In the genomic region with DNA sequence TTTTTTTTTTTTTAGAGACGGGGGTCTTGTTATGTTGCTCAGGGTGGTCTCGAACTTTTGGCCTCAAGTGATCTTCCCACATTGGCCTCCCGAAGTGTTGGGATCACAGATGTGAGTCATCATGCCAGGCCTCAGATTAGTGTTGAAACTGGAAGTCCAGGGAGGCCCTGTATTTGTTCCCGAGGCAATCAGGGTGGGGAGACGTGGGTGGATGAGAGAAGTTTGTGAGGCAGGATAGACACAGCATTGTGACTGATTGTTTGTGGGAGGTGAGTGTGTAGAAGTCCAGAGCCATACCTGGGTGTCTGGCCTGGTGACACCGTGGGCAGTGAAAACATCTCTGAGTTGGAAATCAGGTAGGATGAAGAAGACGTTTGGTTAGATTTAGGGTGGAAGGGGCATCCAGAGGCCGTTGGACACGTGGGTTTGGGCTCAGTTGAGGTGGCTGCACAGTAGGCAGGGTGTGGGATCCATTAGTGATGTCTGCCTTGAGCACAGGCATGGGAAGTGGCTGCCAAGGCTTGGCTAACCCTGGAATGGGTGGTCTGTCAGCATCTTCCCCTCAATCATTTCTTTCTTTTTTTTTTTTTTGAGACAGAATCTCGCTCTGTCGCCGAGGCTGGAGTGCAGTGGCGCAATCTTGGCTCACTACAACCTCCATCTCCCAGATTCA, we compare ENCODE assay signal across 13 cellular contexts. TPM values are rescaled to one million over a fixed set of nuclear protein-coding genes. Genes with fewer than 3 reads are reported as not detected.
DNase-seq lines count a peak whose midpoint lies in the region; ATAC-seq and TF ChIP-seq lines count a peak whose summit lies in the region.
"Had no signal": no experiment of that assay in that cellular context is flagged by ENCODE, and none has a peak within 500 bp of the region (broad histone marks: within the 10 kb centered on the region; RNA-seq: fewer than 3 reads in every experiment).

No MANE protein-coding gene starts in this region.

- H3K27ac Mint-ChIP-seq in activated T-helper 2 cell treated with anti-CD3 and anti-CD28 coated beads, Interferon-gamma antibody, Interleukin-2, Interleukin-4, amounts not matched to agents 10 μg/mL and 5 μg/mL and 100 μg/mL, durations not matched to agents 14 hours and 24 hours and 36 hours, result no peak overlapping the region
- H3K27ac Mint-ChIP-seq: stimulated activated naive CD8-positive, alpha-beta T cell treated with anti-CD3 and anti-CD28 coated beads, Interleukin-15, Interleukin-2, amounts not matched to agents 100 ng/mL and 50 ng/mL, for 24 hours had no signal

- no peak for TF ChIP-seq RAD21 in HCT116 (IDR thresholded peaks at IDR 0.05; ENCODE audit: low read depth)

- CTCF ChIA-PET in HCT116 (lab: Charles Lee), result interaction anchor here (0.6 to 3.9 kb wide), 26 partner anchors 11 to 186 kb away, joined by 3 to 33 read pairs (median 6); a partner anchor contains a TSS

- ATAC-seq in HCT116, result no peak

- peaks cover 2% of the 10 kb centered on the region for H3K27me3 Mint-ChIP-seq in activated T-helper 2 cell treated with anti-CD3 and anti-CD28 coated beads, Interferon-gamma antibody, Interleukin-2, Interleukin-4, amounts not matched to agents 10 μg/mL and 5 μg/mL and 100 μg/mL, durations not matched to agents 14 hours and 24 hours and 36 hours (ENCODE audit: low read depth)

- H3K9me3 Mint-ChIP-seq in activated T-helper 2 cell treated with anti-CD3 and anti-CD28 coated beads, Interferon-gamma antibody, Interleukin-2, Interleukin-4, amounts not matched to agents 10 μg/mL and 5 μg/mL and 100 μg/mL, durations not matched to agents 14 hours and 24 hours and 36 hours, result no peaks in the 10 kb centered on the region
- H3K9me3 Mint-ChIP-seq: stimulated activated naive CD8-positive, alpha-beta T cell treated with anti-CD3 and anti-CD28 coated beads, Interleukin-15, Interleukin-2, amounts not matched to agents 100 ng/mL and 50 ng/mL, for 24 hours had no signal

- no peak for TF ChIP-seq POLR2A in HCT116 (IDR thresholded peaks at IDR 0.05; ENCODE audit: borderline replicate concordance, extremely low read depth, insufficient read depth, insufficient read length)
- no peak for TF ChIP-seq POLR2A in sigmoid colon (IDR thresholded peaks at IDR 0.05)

- no peaks in the 10 kb centered on the region for H3K36me3 Mint-ChIP-seq in activated T-helper 2 cell treated with anti-CD3 and anti-CD28 coated beads, Interferon-gamma antibody, Interleukin-2, Interleukin-4, amounts not matched to agents 10 μg/mL and 5 μg/mL and 100 μg/mL, durations not matched to agents 14 hours and 24 hours and 36 hours (ENCODE audit: low read depth)

- RAD21 ChIA-PET in HCT116 (lab: Charles Lee; ENCODE audit: low non-redundant PET in 1 of 2, low total read pairs in 2 of 2, uncharacterized antibody in 2 of 2, unreplicated experiment in 2 of 2), result interaction anchor here in 1 of 2 experiments (1.7 kb wide), 1 partner anchor 45 kb away, joined by 6 read pairs; no protein-coding TSS in a partner anchor

- 60 to 78% methylated on average over 13 of the region's 13 CpGs for WGBS in sigmoid colon, 2 donors

- TSS peak; percentile 38 for BruUV-seq in HCT116 (replicated peaks; lab: Mats Ljungman, UMichigan)

- peak; percentile 25 for DNase-seq in AG10803 (ENCODE audit: low read depth)
- no peak for DNase-seq in HCT116 (ENCODE audit: low read depth, low spot score)
- no peak for DNase-seq in activated T-helper 2 cell treated with anti-CD3 and anti-CD28 coated beads, Interferon-gamma antibody, Interleukin-2, Interleukin-4, amounts not matched to agents 10 μg/mL and 5 μg/mL and 100 μg/mL, durations not matched to agents 14 hours and 24 hours and 36 hours (ENCODE audit: low spot score)
- DNase-seq in foreskin fibroblast, result peak; percentile 51 to 66
- DNase-seq in activated CD8-positive, alpha-beta memory T cell treated with anti-CD3 and anti-CD28 coated beads, Interleukin-2, amount 50 U/mL, for 4 hours, result no peak
- no peak for DNase-seq in midbrain (lab: John Stamatoyannopoulos, UW)
- DNase-seq in sigmoid colon, result no peak
- DNase-seq in NCI-H187 treated with DMSO at 0.1 percent for 48 hours (lab: John Stamatoyannopoulos, UW), result no peak

- H3K4me1 Mint-ChIP-seq in activated T-helper 2 cell treated with anti-CD3 and anti-CD28 coated beads, Interferon-gamma antibody, Interleukin-2, Interleukin-4, amounts not matched to agents 10 μg/mL and 5 μg/mL and 100 μg/mL, durations not matched to agents 14 hours and 24 hours and 36 hours (ENCODE audit: low read depth), result peaks cover 13% of the 10 kb centered on the region

- H3K36me3 ChIP-seq in HCT116 (ENCODE audit: control insufficient read depth in 1 of 2, insufficient read depth in 2 of 2, low read length in 2 of 2), result no peaks in the 10 kb centered on the region
- peaks cover 0 to 7% (median 0%) of the 10 kb centered on the region in 4 donors for H3K36me3 ChIP-seq in sigmoid colon

- H3K4me3 ChIP-seq in AG10803 (ENCODE audit: low read length) (no peak overlapping the region), HCT116 (replicated peaks in 1 of 2; ENCODE audit: low read depth in 1 of 2, low read length in 2 of 2) (no peak overlapping the region), foreskin fibroblast (ENCODE audit: low read depth in 1 of 2, low read length in 2 of 2) (no peak overlapping the region), sigmoid colon (no peak overlapping the region)
- H3K4me3 ChIP-seq: body of pancreas had no signal

- peak overlapping the region; percentile 47 for H3K4me3 Mint-ChIP-seq in activated T-helper 2 cell treated with anti-CD3 and anti-CD28 coated beads, Interferon-gamma antibody, Interleukin-2, Interleukin-4, amounts not matched to agents 10 μg/mL and 5 μg/mL and 100 μg/mL, durations not matched to agents 14 hours and 24 hours and 36 hours (ENCODE audit: low read depth)

- H3K4me2 ChIP-seq in HCT116 (ENCODE audit: low read length), result peak overlapping the region; percentile 33

- H3K79me2 ChIP-seq in HCT116 (ENCODE audit: insufficient read depth, low read length), result no peaks in the 10 kb centered on the region

- no peaks in the 10 kb centered on the region for H4K20me1 ChIP-seq in HCT116 (ENCODE audit: insufficient read depth)

- H3K4me1 ChIP-seq in HCT116 (ENCODE audit: control insufficient read depth in 1 of 2, insufficient read depth in 2 of 2, low read length in 2 of 2) (peaks cover 13 to 32% of the 10 kb centered on the region in 2 experiments), sigmoid colon (peaks cover 0 to 7% (median 7%) of the 10 kb centered on the region in 4 donors)
- H3K4me1 ChIP-seq: foreskin keratinocyte, psoas muscle had no signal

- no peak for TF ChIP-seq EP300 in sigmoid colon (IDR thresholded peaks at IDR 0.05)

- H3K27ac ChIP-seq in HCT116 (ENCODE audit: low read depth, low read length) (peak overlapping the region; percentile 44), sigmoid colon (no peak overlapping the region)
- H3K27ac ChIP-seq: foreskin keratinocyte, SK-N-MC had no signal

- no peaks in the 10 kb centered on the region for H3K27me3 ChIP-seq in HCT116 (ENCODE audit: insufficient read depth, low read length)
- H3K27me3 ChIP-seq in sigmoid colon, result no peaks in the 10 kb centered on the region
- H3K27me3 ChIP-seq: body of pancreas, foreskin keratinocyte had no signal

- no peaks in the 10 kb centered on the region for H3K9me2 ChIP-seq in HCT116 (ENCODE audit: insufficient read depth)

- H3K9ac ChIP-seq in HCT116 (ENCODE audit: low read length), result no peak overlapping the region

- no peaks in the 10 kb centered on the region for H3K9me3 ChIP-seq in HCT116 (ENCODE audit: control insufficient read depth in 1 of 2, insufficient read depth in 1 of 2, low read depth in 1 of 2, low read length in 2 of 2)
- H3K9me3 ChIP-seq in sigmoid colon, result no peaks in the 10 kb centered on the region
- H3K9me3 ChIP-seq: body of pancreas, psoas muscle had no signal

- TF ChIP-seq CTCF in AG10803 (conservative IDR thresholded peaks at IDR 0.05; ENCODE audit: low read length) (no peak), HCT116 (IDR thresholded peaks at IDR 0.05 in 2 of 3, conservative IDR thresholded peaks at IDR 0.05 in 1 of 3; ENCODE audit: borderline replicate concordance in 1 of 3, insufficient read depth in 1 of 3, low read depth in 2 of 3, low read length in 2 of 3) (no peak), foreskin fibroblast (IDR thresholded peaks at IDR 0.05; ENCODE audit: low read depth, low read length) (no peak), sigmoid colon (IDR thresholded peaks at IDR 0.05) (no peak)

- intact Hi-C loops in HCT116 (cut with micrococcal nuclease), result loop anchor here (2.0 kb wide), 1 partner anchor 158 kb away; no protein-coding TSS in a partner anchor
- intact Hi-C loops in activated T-helper 2 cell treated with anti-CD3 and anti-CD28 coated beads, Interferon-gamma antibody, Interleukin-2, Interleukin-4, amounts not matched to agents 10 μg/mL and 5 μg/mL and 100 μg/mL, durations not matched to agents 14 hours and 24 hours and 36 hours (cut with micrococcal nuclease), result loop anchor here (2.0 kb wide), 1 partner anchor 22 kb away; a partner anchor contains a TSS
- intact Hi-C loops in sigmoid colon (cut with DNase I), result no loop called here

- POLR2A ChIA-PET in HCT116 (lab: Charles Lee), result interaction anchor here (0.8 to 1.6 kb wide), 4 partner anchors 16 to 80 kb away, joined by 3 to 11 read pairs (median 4); a partner anchor contains a TSS

- H2AFZ ChIP-seq in HCT116 (ENCODE audit: low read depth, low read length, poor library complexity, severe bottlenecking), result no peak overlapping the region

RNA-seq across cellular contexts. Expression of a gene that starts 12.4 kb away (rescaled TPM):
- 21.7 TPM for total RNA-seq in HCT116 (2021; ENCODE audit: unreplicated experiment)
- polyA plus RNA-seq in HCT116 (2012), result 30.2 and 32.4 TPM in 2 replicates
- 4.0 and 8.1 TPM in 2 replicates for total RNA-seq in activated T-helper 2 cell treated with anti-CD3 and anti-CD28 coated beads, Interferon-gamma antibody, Interleukin-2, Interleukin-4, amounts not matched to agents 10 μg/mL and 5 μg/mL and 100 μg/mL, durations not matched to agents 14 hours and 24 hours and 36 hours
- 10 to 100 TPM; 15.0 to 23.5 (median 19.2) TPM for total RNA-seq in sigmoid colon
- 10 to 100 TPM in 2 of 3 donors, 1 to 10 TPM in 1; 9.5 to 15.0 (median 12.0) TPM for polyA plus RNA-seq in sigmoid colon

RNA-seq across cellular contexts. Expression of a gene that starts 13.8 kb away (rescaled TPM):
- total RNA-seq in HCT116 (2021; ENCODE audit: unreplicated experiment), result 5.2 TPM
- polyA plus RNA-seq in HCT116 (2012), result 2.2 and 2.6 TPM in 2 replicates
- 2.5 and 3.1 TPM in 2 replicates for total RNA-seq in activated T-helper 2 cell treated with anti-CD3 and anti-CD28 coated beads, Interferon-gamma antibody, Interleukin-2, Interleukin-4, amounts not matched to agents 10 μg/mL and 5 μg/mL and 100 μg/mL, durations not matched to agents 14 hours and 24 hours and 36 hours
- 1 to 10 TPM; 1.2 to 2.5 (median 2.2) TPM for total RNA-seq in sigmoid colon
- polyA plus RNA-seq in sigmoid colon, result 1 to 10 TPM; 3.0 to 4.2 (median 3.5) TPM
- total RNA-seq: body of pancreas had no signal

RNA-seq across cellular contexts. Expression of a gene that starts 16.6 kb away (rescaled TPM):
- total RNA-seq in HCT116 (2021; ENCODE audit: unreplicated experiment), result 12.6 TPM
- polyA plus RNA-seq in HCT116 (2012), result 84.7 and 216 TPM in 2 replicates
- 10.2 and 10.9 TPM in 2 replicates for total RNA-seq in activated T-helper 2 cell treated with anti-CD3 and anti-CD28 coated beads, Interferon-gamma antibody, Interleukin-2, Interleukin-4, amounts not matched to agents 10 μg/mL and 5 μg/mL and 100 μg/mL, durations not matched to agents 14 hours and 24 hours and 36 hours
- 10 to 100 TPM in 3 of 4 donors, 1 to 10 TPM in 1; 1.1 to 28.1 (median 23.1) TPM for total RNA-seq in sigmoid colon
- 10 to 100 TPM in 1 of 3 donors, 1 to 10 TPM in 2; 3.7 to 11.0 (median 5.4) TPM for polyA plus RNA-seq in sigmoid colon

RNA-seq across cellular contexts. Expression of a gene that starts 22.9 kb away (rescaled TPM):
- total RNA-seq in HCT116 (2021; ENCODE audit: unreplicated experiment) (152 TPM), sigmoid colon (100 to 1,000 TPM; 101 to 205 (median 128) TPM)
- polyA plus RNA-seq in HCT116 (2012), result 85.6 and 99.7 TPM in 2 replicates
- total RNA-seq in activated T-helper 2 cell treated with anti-CD3 and anti-CD28 coated beads, Interferon-gamma antibody, Interleukin-2, Interleukin-4, amounts not matched to agents 10 μg/mL and 5 μg/mL and 100 μg/mL, durations not matched to agents 14 hours and 24 hours and 36 hours, result 232 and 244 TPM in 2 replicates
- 100 to 1,000 TPM; 160 to 223 (median 164) TPM for polyA plus RNA-seq in sigmoid colon

Comparison
In these comparisons a context has a peak if more than half of its experiments do, and no peak if none do; other contexts are left out.
1. DNase-seq: peak in AG10803 (single experiment) and foreskin fibroblast (2 of 2); none in HCT116 (single experiment), activated T-helper 2 cell treated with anti-CD3 and anti-CD28 coated beads, Interferon-gamma antibody, Interleukin-2, Interleukin-4, amounts not matched to agents 10 μg/mL and 5 μg/mL and 100 μg/mL, durations not matched to agents 14 hours and 24 hours and 36 hours (single experiment), activated CD8-positive, alpha-beta memory T cell treated with anti-CD3 and anti-CD28 coated beads, Interleukin-2, amount 50 U/mL, for 4 hours (single experiment), midbrain (single experiment), sigmoid colon (single experiment) and NCI-H187 treated with DMSO at 0.1 percent for 48 hours (single experiment).